21 cellular contexts compared by ENCODE assay signal in genomic region chr4:64625438-64625837, GRCh38.
DNase-seq lines count a peak whose midpoint lies in the region; ATAC-seq and TF ChIP-seq lines count a peak whose summit lies in the region.
"Had no signal": no experiment of that assay in that cellular context is flagged by ENCODE, and none has a peak within 500 bp of the region (broad histone marks: within the 10 kb centered on the region; RNA-seq: fewer than 3 reads in every experiment).

No MANE protein-coding gene starts in this region.

- H3K18ac ChIP-seq in H9 (ENCODE audit: insufficient read length, low read depth, low read length), result no peak overlapping the region

- H3K4me3 Mint-ChIP-seq in naive thymus-derived CD8-positive, alpha-beta T cell, result no peak overlapping the region
- H3K4me3 Mint-ChIP-seq in H9, result no peak overlapping the region
- H3K4me3 Mint-ChIP-seq: CD4-positive, alpha-beta T cell; CD8-positive, alpha-beta T cell had no signal

- no peak overlapping the region for H3K4me2 ChIP-seq in DND-41 (ENCODE audit: insufficient read depth, low read length)
- no peak overlapping the region for H3K4me2 ChIP-seq in H9 (ENCODE audit: insufficient read depth, insufficient read length, low read length)
- H3K4me2 ChIP-seq: BLaER1 had no signal

- H3K79me2 ChIP-seq in DND-41 (ENCODE audit: insufficient read depth, low read length) (no peaks in the 10 kb centered on the region), H9 (ENCODE audit: insufficient read depth, low read length) (no peaks in the 10 kb centered on the region)

- no peak overlapping the region for H2BK5ac ChIP-seq in H9 (ENCODE audit: insufficient read length, low read length)

- H3K27ac ChIP-seq in C4-2B (peak overlapping the region; percentile 36; the same call in 1 of the 2 replicates), DND-41 (ENCODE audit: low read length) (no peak overlapping the region), VCaP (peak overlapping the region; percentile 72), H9 (ENCODE audit: insufficient read length, low read depth, low read length) (no peak overlapping the region)
- H3K27ac ChIP-seq: BLaER1 had no signal

- H3K27me3 ChIP-seq in DND-41 (ENCODE audit: insufficient read depth, low read length, poor library complexity), result no peaks in the 10 kb centered on the region
- no peaks in the 10 kb centered on the region for H3K27me3 ChIP-seq in H9 (ENCODE audit: insufficient read depth, low read length)
- H3K27me3 ChIP-seq: BE2C, BLaER1 had no signal

- no peak overlapping the region for H4K8ac ChIP-seq in H9 (replicated peaks; ENCODE audit: insufficient read length, low read depth, low read length)

- H3K4me1 Mint-ChIP-seq in naive thymus-derived CD8-positive, alpha-beta T cell, result no peaks in the 10 kb centered on the region
- peaks cover 7 to 17% of the 10 kb centered on the region in 2 experiments for H3K4me1 Mint-ChIP-seq in H9

- no peak overlapping the region for H4K91ac ChIP-seq in H9 (ENCODE audit: insufficient read length, low read depth, low read length)

- H3K4me3 ChIP-seq in DND-41 (ENCODE audit: low read depth in 1 of 2, low read length in 2 of 2), result no peak overlapping the region
- H3K4me3 ChIP-seq: BLaER1, GM12878 had no signal

- H3K9me3 ChIP-seq in DND-41 (ENCODE audit: insufficient read depth, low read length, severe bottlenecking), result no peaks in the 10 kb centered on the region
- H3K9me3 ChIP-seq in H9 (ENCODE audit: control insufficient read depth, low read depth, low read length), result no peaks in the 10 kb centered on the region
- H3K9me3 ChIP-seq: BE2C, BLaER1, Caco-2 had no signal

- H3K4me1 ChIP-seq in DND-41 (ENCODE audit: insufficient read depth, low read length), result no peaks in the 10 kb centered on the region
- no peaks in the 10 kb centered on the region for H3K4me1 ChIP-seq in H9 (ENCODE audit: insufficient read depth, low read length)
- H3K4me1 ChIP-seq: BE2C, BLaER1, Caco-2 had no signal

- H2BK20ac ChIP-seq in H9 (ENCODE audit: low read depth, low read length, poor library complexity, severe bottlenecking), result no peak overlapping the region

- POLR2A ChIA-PET in naive thymus-derived CD8-positive, alpha-beta T cell (lab: Charles Lee), result no interaction called here

- no peaks in the 10 kb centered on the region for H3K36me3 ChIP-seq in DND-41 (ENCODE audit: insufficient read depth, low read length)
- H3K36me3 ChIP-seq: BE2C, BLaER1 had no signal

- no peaks in the 10 kb centered on the region for H3K27me3 Mint-ChIP-seq in naive thymus-derived CD8-positive, alpha-beta T cell
- no peaks in the 10 kb centered on the region for H3K27me3 Mint-ChIP-seq in H9 (ENCODE audit: low read depth)
- H3K27me3 Mint-ChIP-seq: CD4-positive, alpha-beta T cell had no signal

- ATAC-seq in DND-41 (ENCODE audit: insufficient read depth, low read depth), result no peak
- no peak for ATAC-seq in naive thymus-derived CD8-positive, alpha-beta T cell
- ATAC-seq: CD8-positive, alpha-beta T cell; GM12878 had no signal

- DNase-seq in DND-41 (no peak), NCI-H69 (lab: John Stamatoyannopoulos, UW) (peak; percentile 45), NCI-H2107 treated with DMSO at 0.1 percent for 48 hours (lab: John Stamatoyannopoulos, UW; ENCODE audit: unreplicated experiment) (no peak), NCI-H526 treated with DMSO at 0.1 percent for 48 hours (lab: John Stamatoyannopoulos, UW) (no peak), H9 (no peak)
- no peak for DNase-seq in naive thymus-derived CD8-positive, alpha-beta T cell
- DNase-seq: 8988T; ACHN; BE2C; C1 segment of cervical spinal cord; Caco-2; Calu3; CD4-positive, alpha-beta T cell; CD8-positive, alpha-beta T cell; DMS79 treated with DMSO at 0.1 percent for 48 hours; EL; GDM1 had no signal

- H3K14ac ChIP-seq in H9 (ENCODE audit: insufficient read depth, low read length), result no peak overlapping the region

- H3K56ac ChIP-seq in H9 (ENCODE audit: insufficient read length, low read depth, low read length), result no peak overlapping the region

- H4K20me1 ChIP-seq in DND-41 (ENCODE audit: insufficient read depth, low read length) (no peaks in the 10 kb centered on the region), H9 (ENCODE audit: control insufficient read depth, insufficient read depth, insufficient read length) (no peaks in the 10 kb centered on the region)
- H4K20me1 ChIP-seq: BLaER1 had no signal

- no peak overlapping the region for H2BK15ac ChIP-seq in H9 (ENCODE audit: low read depth, low read length)

- H2AK5ac ChIP-seq in H9 (ENCODE audit: insufficient read length, low read length), result no peak overlapping the region

- no peaks in the 10 kb centered on the region for H3K36me3 Mint-ChIP-seq in naive thymus-derived CD8-positive, alpha-beta T cell
- H3K36me3 Mint-ChIP-seq in H9 (ENCODE audit: insufficient read depth in 1 of 3, low read depth in 3 of 3), result peaks cover 9 to 23% (median 10%) of the 10 kb centered on the region in 3 experiments; a peak in 6 of 7 replicates
- H3K36me3 Mint-ChIP-seq: CD8-positive, alpha-beta T cell had no signal

- no peaks in the 10 kb centered on the region for H3K79me1 ChIP-seq in H9 (ENCODE audit: insufficient read depth, low read depth, low read length, poor library complexity, severe bottlenecking)

- H3K23ac ChIP-seq in H9 (ENCODE audit: insufficient read length, low read depth, low read length), result no peak overlapping the region

- H3K23me2 ChIP-seq in H9 (ENCODE audit: insufficient read length, low read depth, low read length, poor library complexity, severe bottlenecking), result no peaks in the 10 kb centered on the region

- H3K4ac ChIP-seq in H9 (ENCODE audit: low read depth, low read length), result no peak overlapping the region

- WGBS in H9 (ENCODE audit: extremely low coverage, insufficient read length, low lambda C conversion rate), result no CpG with 5 or more reads among the region's 3 CpGs

- H4K5ac ChIP-seq in H9 (ENCODE audit: insufficient read length, low read depth, low read length), result no peak overlapping the region

- H3K27ac Mint-ChIP-seq in naive thymus-derived CD8-positive, alpha-beta T cell, result no peak overlapping the region
- peak overlapping the region in 1 of 3 experiments; percentile 49; a peak in 1 of 7 replicates for H3K27ac Mint-ChIP-seq in H9
- H3K27ac Mint-ChIP-seq: CD4-positive, alpha-beta T cell; CD8-positive, alpha-beta T cell had no signal

- TF ChIP-seq CTCF in C4-2B (conservative IDR thresholded peaks at IDR 0.05), result no peak
- no peak for TF ChIP-seq CTCF in DND-41 (IDR thresholded peaks at IDR 0.05; ENCODE audit: borderline replicate concordance, extremely low read depth, low read length, poor library complexity, severe bottlenecking)
- no peak for TF ChIP-seq CTCF in VCaP (conservative IDR thresholded peaks at IDR 0.05)
- TF ChIP-seq CTCF in H9 (conservative IDR thresholded peaks at IDR 0.05), result no peak

- no peak overlapping the region for H3K9ac ChIP-seq in DND-41 (ENCODE audit: low read depth, low read length)
- no peak overlapping the region for H3K9ac ChIP-seq in H9 (ENCODE audit: extremely low read depth, insufficient read length, low read length)
- H3K9ac ChIP-seq: BLaER1 had no signal

- no peak overlapping the region for H2BK12ac ChIP-seq in H9 (ENCODE audit: insufficient read length, low read depth, low read length)

- no peak overlapping the region for H2BK120ac ChIP-seq in H9 (ENCODE audit: low read depth, low read length, poor library complexity, severe bottlenecking)

- 0 out of 2 replicates have a peak overlapping the region, but pooled peaks have one; percentile 29 for H2AFZ ChIP-seq in DND-41 (ENCODE audit: low read depth, low read length)
- no peak overlapping the region for H2AFZ ChIP-seq in H9 (ENCODE audit: low read length)

- peaks cover 0 to 11% (median 2%) of the 10 kb centered on the region in 9 donors for H3K9me3 Mint-ChIP-seq in naive thymus-derived CD8-positive, alpha-beta T cell
- H3K9me3 Mint-ChIP-seq in H9, result peaks cover 2 to 16% of the 10 kb centered on the region in 2 experiments; a peak in 3 of 5 replicates

- H3T11ph ChIP-seq in H9 (ENCODE audit: low read length), result no peak overlapping the region

Comparison
In these comparisons a context has a peak if more than half of its experiments do, and no peak if none do; other contexts are left out.
1. H3K27ac ChIP-seq: peak in C4-2B (single experiment) and VCaP (single experiment); none in DND-41 (single experiment) and H9 (single experiment).